Comparison of ENCODE assay signal across 1 cellular context in the genomic region with DNA sequence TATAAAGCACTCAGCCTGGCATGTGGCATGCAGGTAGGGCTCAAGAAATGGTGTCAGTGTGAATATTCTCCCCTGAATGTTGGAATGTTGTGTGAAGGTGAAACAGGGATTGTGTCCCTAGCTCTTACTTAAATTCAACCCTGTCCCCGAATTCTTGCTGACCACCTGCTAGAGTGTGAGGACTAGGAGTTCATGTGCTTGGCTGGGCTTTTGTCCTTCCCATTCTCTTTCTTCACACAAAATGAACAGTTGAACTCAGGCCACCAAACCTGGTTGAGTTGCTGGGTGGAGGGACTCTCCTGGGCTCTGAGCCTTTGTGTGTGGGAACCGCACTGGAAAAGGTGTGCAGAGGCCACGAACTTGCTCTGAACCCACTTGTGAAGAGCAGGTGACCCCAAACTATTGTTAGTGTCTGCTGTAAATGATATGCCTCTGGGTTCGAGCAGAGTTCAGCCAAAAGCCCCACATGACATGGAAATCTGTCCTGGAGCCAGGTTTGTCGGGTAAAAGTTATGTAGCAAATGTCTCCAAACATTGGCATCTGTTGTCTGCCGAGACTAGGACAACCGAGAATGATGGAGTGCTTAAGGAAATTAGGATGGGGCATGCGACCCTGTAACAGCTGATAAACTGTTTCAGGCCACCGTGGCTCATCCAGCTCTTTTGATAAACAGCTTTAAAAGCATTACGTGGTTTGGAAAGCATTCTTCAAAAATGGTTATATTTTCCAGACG.
A peak's percentile ranks its signal among the peaks of the same experiment; 100 is the strongest.
TF ChIP-seq lines count a peak whose summit lies in the region.

No MANE protein-coding gene starts in this region.

TF ChIP-seq in K562, 482 proteins besides CTCF, POLR2A, EP300 and RAD21 (continued from another document and continues in another):
- TF ChIP-seq ZNF324 (CRISPR knock-in tag; IDR thresholded peaks at IDR 0.05) (0 out of 2 replicates have a peak, but pooled peaks have one; percentile 37), CBFA2T3 (IDR thresholded peaks at IDR 0.05) (peak; percentile 64), TEAD4 (IDR thresholded peaks at IDR 0.05; ENCODE audit: low read length) (0 out of 2 replicates have a peak, but pooled peaks have one; percentile 24), TEAD4 (CRISPR knock-in tag; IDR thresholded peaks at IDR 0.05; ENCODE audit: borderline replicate concordance) (no peak), CBX5 (IDR thresholded peaks at IDR 0.05; ENCODE audit: borderline replicate concordance, low read depth) (peak; percentile 44; the same call in 1 of the 2 replicates), WHSC1 (IDR thresholded peaks at IDR 0.05; ENCODE audit: low read length) (peak; percentile 22), IFI16 (CRISPR knock-in tag; IDR thresholded peaks at IDR 0.05) (0 out of 2 replicates have a peak, but pooled peaks have one; percentile 9), YY1 (IDR thresholded peaks at IDR 0.05; ENCODE audit: borderline replicate concordance in 1 of 3, control insufficient read depth in 1 of 3, extremely low read depth in 1 of 3, insufficient read depth in 3 of 3, insufficient read length in 1 of 3, insufficient replicate concordance in 2 of 3, low read depth in 1 of 3, low read length in 2 of 3) (peak in 1 of 3 experiments; percentile 19), NFIC (IDR thresholded peaks at IDR 0.05) (peak; percentile 31; the same call in 1 of the 2 replicates), PHTF2 (CRISPR knock-in tag; IDR thresholded peaks at IDR 0.05) (no peak), TRIM24 (IDR thresholded peaks at IDR 0.05) (peak in 1 of 2 experiments; percentile 43; a peak in 1 of 4 replicates), ZNF583 (CRISPR knock-in tag; IDR thresholded peaks at IDR 0.05) (0 out of 2 replicates have a peak, but pooled peaks have one; percentile 49), ZNF174 (CRISPR knock-in tag; IDR thresholded peaks at IDR 0.05) (no peak), NCOA6 (IDR thresholded peaks at IDR 0.05) (no peak), ZNF444 (CRISPR knock-in tag; IDR thresholded peaks at IDR 0.05) (0 out of 2 replicates have a peak, but pooled peaks have one; percentile 46), CREB1 (IDR thresholded peaks at IDR 0.05) (0 out of 2 replicates have a peak, but pooled peaks have one; percentile 5), CREB1 (CRISPR knock-in tag; IDR thresholded peaks at IDR 0.05) (no peak), CBX3 (IDR thresholded peaks at IDR 0.05; ENCODE audit: borderline replicate concordance in 1 of 2, low read length in 2 of 2) (peak in 1 of 2 experiments; percentile 83; a peak in 1 of 3 replicates), TRIM28 (IDR thresholded peaks at IDR 0.05) (0 out of 2 replicates have a peak, but pooled peaks have one; percentile 29), ZSCAN32 (CRISPR knock-in tag; IDR thresholded peaks at IDR 0.05) (no peak), TCF3 (CRISPR knock-in tag; IDR thresholded peaks at IDR 0.05) (peak; percentile 41; the same call in 1 of the 2 replicates), NCOR1 (IDR thresholded peaks at IDR 0.05) (0 out of 2 replicates have a peak, but pooled peaks have one; percentile 30), SMARCA4 (IDR thresholded peaks at IDR 0.05) (no peak), ETV5 (CRISPR knock-in tag; IDR thresholded peaks at IDR 0.05; ENCODE audit: low read depth) (peak; percentile 61; the same call in 1 of the 2 replicates), ZNF239 (CRISPR knock-in tag; IDR thresholded peaks at IDR 0.05) (peak; percentile 47; the same call in 1 of the 2 replicates), MYC (IDR thresholded peaks at IDR 0.05; ENCODE audit: low read depth, low read length) (0 out of 2 replicates have a peak, but pooled peaks have one; percentile 6), MYC (CRISPR knock-in tag; IDR thresholded peaks at IDR 0.05; ENCODE audit: borderline replicate concordance, low read depth) (no peak), TAL1 (IDR thresholded peaks at IDR 0.05) (peak; percentile 12; the same call in 1 of the 2 replicates), SRSF9 (IDR thresholded peaks at IDR 0.05; ENCODE audit: borderline replicate concordance, low read depth, low read length) (no peak), BRD9 (IDR thresholded peaks at IDR 0.05; ENCODE audit: low read depth, partially characterized antibody) (no peak), ASH1L (IDR thresholded peaks at IDR 0.05; ENCODE audit: borderline replicate concordance, low read depth, partially characterized antibody) (no peak), ZKSCAN8 (CRISPR knock-in tag; IDR thresholded peaks at IDR 0.05) (no peak), CBFA2T2 (conservative IDR thresholded peaks at IDR 0.05) (peak; percentile 19; the same call in 1 of the 2 replicates), MEIS2 (IDR thresholded peaks at IDR 0.05; ENCODE audit: partially characterized antibody) (peak; percentile 57)
- TF ChIP-seq, protein P1, sequence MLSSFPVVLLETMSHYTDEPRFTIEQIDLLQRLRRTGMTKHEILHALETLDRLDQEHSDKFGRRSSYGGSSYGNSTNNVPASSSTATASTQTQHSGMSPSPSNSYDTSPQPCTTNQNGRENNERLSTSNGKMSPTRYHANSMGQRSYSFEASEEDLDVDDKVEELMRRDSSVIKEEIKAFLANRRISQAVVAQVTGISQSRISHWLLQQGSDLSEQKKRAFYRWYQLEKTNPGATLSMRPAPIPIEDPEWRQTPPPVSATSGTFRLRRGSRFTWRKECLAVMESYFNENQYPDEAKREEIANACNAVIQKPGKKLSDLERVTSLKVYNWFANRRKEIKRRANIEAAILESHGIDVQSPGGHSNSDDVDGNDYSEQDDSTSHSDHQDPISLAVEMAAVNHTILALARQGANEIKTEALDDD (IDR thresholded peaks at IDR 0.05): 0 out of 2 replicates have a peak, but pooled peaks have one; percentile 11
- TF ChIP-seq, protein P2, sequence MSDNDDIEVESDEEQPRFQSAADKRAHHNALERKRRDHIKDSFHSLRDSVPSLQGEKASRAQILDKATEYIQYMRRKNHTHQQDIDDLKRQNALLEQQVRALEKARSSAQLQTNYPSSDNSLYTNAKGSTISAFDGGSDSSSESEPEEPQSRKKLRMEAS (CRISPR knock-in tag; IDR thresholded peaks at IDR 0.05): peak; percentile 25; the same call in 1 of the 2 replicates
- TF ChIP-seq, protein P3, sequence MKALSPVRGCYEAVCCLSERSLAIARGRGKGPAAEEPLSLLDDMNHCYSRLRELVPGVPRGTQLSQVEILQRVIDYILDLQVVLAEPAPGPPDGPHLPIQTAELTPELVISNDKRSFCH (CRISPR knock-in tag; IDR thresholded peaks at IDR 0.05): no peak
- TF ChIP-seq, protein P3 (tag; IDR thresholded peaks at IDR 0.05): peak; percentile 70; the same call in 1 of the 2 replicates
- TF ChIP-seq, protein P4, sequence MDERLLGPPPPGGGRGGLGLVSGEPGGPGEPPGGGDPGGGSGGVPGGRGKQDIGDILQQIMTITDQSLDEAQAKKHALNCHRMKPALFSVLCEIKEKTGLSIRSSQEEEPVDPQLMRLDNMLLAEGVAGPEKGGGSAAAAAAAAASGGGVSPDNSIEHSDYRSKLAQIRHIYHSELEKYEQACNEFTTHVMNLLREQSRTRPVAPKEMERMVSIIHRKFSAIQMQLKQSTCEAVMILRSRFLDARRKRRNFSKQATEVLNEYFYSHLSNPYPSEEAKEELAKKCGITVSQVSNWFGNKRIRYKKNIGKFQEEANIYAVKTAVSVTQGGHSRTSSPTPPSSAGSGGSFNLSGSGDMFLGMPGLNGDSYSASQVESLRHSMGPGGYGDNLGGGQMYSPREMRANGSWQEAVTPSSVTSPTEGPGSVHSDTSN (CRISPR knock-in tag; IDR thresholded peaks at IDR 0.05; ENCODE audit: low read depth): no peak
- TF ChIP-seq, protein P4 (tag; conservative IDR thresholded peaks at IDR 0.05; ENCODE audit: low read depth): 0 out of 2 replicates have a peak, but pooled peaks have one; percentile 30
- TF ChIP-seq, protein P5, sequence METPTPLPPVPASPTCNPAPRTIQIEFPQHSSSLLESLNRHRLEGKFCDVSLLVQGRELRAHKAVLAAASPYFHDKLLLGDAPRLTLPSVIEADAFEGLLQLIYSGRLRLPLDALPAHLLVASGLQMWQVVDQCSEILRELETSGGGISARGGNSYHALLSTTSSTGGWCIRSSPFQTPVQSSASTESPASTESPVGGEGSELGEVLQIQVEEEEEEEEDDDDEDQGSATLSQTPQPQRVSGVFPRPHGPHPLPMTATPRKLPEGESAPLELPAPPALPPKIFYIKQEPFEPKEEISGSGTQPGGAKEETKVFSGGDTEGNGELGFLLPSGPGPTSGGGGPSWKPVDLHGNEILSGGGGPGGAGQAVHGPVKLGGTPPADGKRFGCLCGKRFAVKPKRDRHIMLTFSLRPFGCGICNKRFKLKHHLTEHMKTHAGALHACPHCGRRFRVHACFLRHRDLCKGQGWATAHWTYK (CRISPR knock-in tag; IDR thresholded peaks at IDR 0.05): 0 out of 2 replicates have a peak, but pooled peaks have one; percentile 42
- TF ChIP-seq, protein P6, sequence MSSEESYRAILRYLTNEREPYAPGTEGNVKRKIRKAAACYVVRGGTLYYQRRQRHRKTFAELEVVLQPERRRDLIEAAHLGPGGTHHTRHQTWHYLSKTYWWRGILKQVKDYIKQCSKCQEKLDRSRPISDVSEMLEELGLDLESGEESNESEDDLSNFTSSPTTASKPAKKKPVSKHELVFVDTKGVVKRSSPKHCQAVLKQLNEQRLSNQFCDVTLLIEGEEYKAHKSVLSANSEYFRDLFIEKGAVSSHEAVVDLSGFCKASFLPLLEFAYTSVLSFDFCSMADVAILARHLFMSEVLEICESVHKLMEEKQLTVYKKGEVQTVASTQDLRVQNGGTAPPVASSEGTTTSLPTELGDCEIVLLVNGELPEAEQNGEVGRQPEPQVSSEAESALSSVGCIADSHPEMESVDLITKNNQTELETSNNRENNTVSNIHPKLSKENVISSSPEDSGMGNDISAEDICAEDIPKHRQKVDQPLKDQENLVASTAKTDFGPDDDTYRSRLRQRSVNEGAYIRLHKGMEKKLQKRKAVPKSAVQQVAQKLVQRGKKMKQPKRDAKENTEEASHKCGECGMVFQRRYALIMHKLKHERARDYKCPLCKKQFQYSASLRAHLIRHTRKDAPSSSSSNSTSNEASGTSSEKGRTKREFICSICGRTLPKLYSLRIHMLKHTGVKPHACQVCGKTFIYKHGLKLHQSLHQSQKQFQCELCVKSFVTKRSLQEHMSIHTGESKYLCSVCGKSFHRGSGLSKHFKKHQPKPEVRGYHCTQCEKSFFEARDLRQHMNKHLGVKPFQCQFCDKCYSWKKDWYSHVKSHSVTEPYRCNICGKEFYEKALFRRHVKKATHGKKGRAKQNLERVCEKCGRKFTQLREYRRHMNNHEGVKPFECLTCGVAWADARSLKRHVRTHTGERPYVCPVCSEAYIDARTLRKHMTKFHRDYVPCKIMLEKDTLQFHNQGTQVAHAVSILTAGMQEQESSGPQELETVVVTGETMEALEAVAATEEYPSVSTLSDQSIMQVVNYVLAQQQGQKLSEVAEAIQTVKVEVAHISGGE (CRISPR knock-in tag; IDR thresholded peaks at IDR 0.05): no peak
- TF ChIP-seq, protein P7, sequence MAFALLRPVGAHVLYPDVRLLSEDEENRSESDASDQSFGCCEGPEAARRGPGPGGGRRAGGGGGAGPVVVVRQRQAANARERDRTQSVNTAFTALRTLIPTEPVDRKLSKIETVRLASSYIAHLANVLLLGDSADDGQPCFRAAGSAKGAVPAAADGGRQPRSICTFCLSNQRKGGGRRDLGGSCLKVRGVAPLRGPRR (CRISPR knock-in tag; IDR thresholded peaks at IDR 0.05): 0 out of 2 replicates have a peak, but pooled peaks have one; percentile 49
- TF ChIP-seq, protein P8, sequence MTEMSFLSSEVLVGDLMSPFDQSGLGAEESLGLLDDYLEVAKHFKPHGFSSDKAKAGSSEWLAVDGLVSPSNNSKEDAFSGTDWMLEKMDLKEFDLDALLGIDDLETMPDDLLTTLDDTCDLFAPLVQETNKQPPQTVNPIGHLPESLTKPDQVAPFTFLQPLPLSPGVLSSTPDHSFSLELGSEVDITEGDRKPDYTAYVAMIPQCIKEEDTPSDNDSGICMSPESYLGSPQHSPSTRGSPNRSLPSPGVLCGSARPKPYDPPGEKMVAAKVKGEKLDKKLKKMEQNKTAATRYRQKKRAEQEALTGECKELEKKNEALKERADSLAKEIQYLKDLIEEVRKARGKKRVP (CRISPR knock-in tag; IDR thresholded peaks at IDR 0.05): 0 out of 2 replicates have a peak, but pooled peaks have one; percentile 11
- TF ChIP-seq, protein P9, sequence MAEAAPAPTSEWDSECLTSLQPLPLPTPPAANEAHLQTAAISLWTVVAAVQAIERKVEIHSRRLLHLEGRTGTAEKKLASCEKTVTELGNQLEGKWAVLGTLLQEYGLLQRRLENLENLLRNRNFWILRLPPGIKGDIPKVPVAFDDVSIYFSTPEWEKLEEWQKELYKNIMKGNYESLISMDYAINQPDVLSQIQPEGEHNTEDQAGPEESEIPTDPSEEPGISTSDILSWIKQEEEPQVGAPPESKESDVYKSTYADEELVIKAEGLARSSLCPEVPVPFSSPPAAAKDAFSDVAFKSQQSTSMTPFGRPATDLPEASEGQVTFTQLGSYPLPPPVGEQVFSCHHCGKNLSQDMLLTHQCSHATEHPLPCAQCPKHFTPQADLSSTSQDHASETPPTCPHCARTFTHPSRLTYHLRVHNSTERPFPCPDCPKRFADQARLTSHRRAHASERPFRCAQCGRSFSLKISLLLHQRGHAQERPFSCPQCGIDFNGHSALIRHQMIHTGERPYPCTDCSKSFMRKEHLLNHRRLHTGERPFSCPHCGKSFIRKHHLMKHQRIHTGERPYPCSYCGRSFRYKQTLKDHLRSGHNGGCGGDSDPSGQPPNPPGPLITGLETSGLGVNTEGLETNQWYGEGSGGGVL (CRISPR knock-in tag; IDR thresholded peaks at IDR 0.05): peak; percentile 1; the same call in 1 of the 2 replicates
- TF ChIP-seq, protein P10, sequence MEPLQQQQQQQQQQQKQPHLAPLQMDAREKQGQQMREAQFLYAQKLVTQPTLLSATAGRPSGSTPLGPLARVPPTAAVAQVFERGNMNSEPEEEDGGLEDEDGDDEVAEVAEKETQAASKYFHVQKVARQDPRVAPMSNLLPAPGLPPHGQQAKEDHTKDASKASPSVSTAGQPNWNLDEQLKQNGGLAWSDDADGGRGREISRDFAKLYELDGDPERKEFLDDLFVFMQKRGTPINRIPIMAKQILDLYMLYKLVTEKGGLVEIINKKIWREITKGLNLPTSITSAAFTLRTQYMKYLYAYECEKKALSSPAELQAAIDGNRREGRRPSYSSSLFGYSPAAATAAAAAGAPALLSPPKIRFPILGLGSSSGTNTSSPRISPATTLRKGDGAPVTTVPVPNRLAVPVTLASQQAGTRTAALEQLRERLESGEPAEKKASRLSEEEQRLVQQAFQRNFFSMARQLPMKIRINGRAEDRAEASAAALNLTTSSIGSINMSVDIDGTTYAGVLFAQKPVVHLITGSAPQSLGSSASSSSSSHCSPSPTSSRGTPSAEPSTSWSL (CRISPR knock-in tag; IDR thresholded peaks at IDR 0.05; ENCODE audit: borderline replicate concordance): no peak
